9 cellular contexts compared by ENCODE assay signal in genomic region chr5:176596689-176597416, GRCh38. TPM values are rescaled to one million over a fixed set of nuclear protein-coding genes. Genes with fewer than 3 reads are reported as not detected.
A peak's percentile ranks its signal among the peaks of the same experiment; 100 is the strongest.
DNase-seq lines count a peak whose midpoint lies in the region; ATAC-seq and TF ChIP-seq lines count a peak whose summit lies in the region.
"Had no signal": no experiment of that assay in that cellular context is flagged by ENCODE, and none has a peak within 500 bp of the region (broad histone marks: within the 10 kb centered on the region; RNA-seq: fewer than 3 reads in every experiment).

No MANE protein-coding gene starts in this region.

- H3K27ac ChIP-seq in right atrium auricular region (no peak overlapping the region), thyroid gland (no peak overlapping the region)
- H3K27ac ChIP-seq: VCaP had no signal

- peak; percentile 59 for DNase-seq in Right ventricle myocardium superior
- no peak for DNase-seq in right atrium auricular region (ENCODE audit: low spot score)
- DNase-seq in activated CD4-positive, alpha-beta T cell treated with anti-CD3 and anti-CD28 coated beads, Interleukin-2, amount 10 ng/mL, durations not matched to agents 24 days and 14 days, result peak; percentile 89
- DNase-seq in ecto neural progenitor cell (ENCODE audit: low spot score), result peak; percentile 79
- peak; percentile 48 for DNase-seq in nephron progenitor cell
- peak; percentile 14 to 23 for DNase-seq in thyroid gland
- DNase-seq in SIG-M5 (lab: John Stamatoyannopoulos, UW), result no peak

- no peak for TF ChIP-seq POLR2A in thyroid gland (IDR thresholded peaks at IDR 0.05)

- peak in 1 of 2 donors; percentile 29 for TF ChIP-seq CTCF in right atrium auricular region (IDR thresholded peaks at IDR 0.05)
- TF ChIP-seq CTCF in nephron progenitor cell (IDR thresholded peaks at IDR 0.05), result no peak
- TF ChIP-seq CTCF in thyroid gland (IDR thresholded peaks at IDR 0.05), result peak in 2 of 6 experiments; percentile 13 to 31

- H3K9me3 ChIP-seq in right atrium auricular region, result no peaks in the 10 kb centered on the region
- no peaks in the 10 kb centered on the region for H3K9me3 ChIP-seq in thyroid gland

- H3K9me3 Mint-ChIP-seq in activated CD4-positive, alpha-beta T cell treated with anti-CD3 and anti-CD28 coated beads, Interleukin-2, amount 10 ng/mL, durations not matched to agents 24 days and 14 days, result no peaks in the 10 kb centered on the region
- H3K9me3 Mint-ChIP-seq in nephron progenitor cell, result no peaks in the 10 kb centered on the region

- H3K4me1 Mint-ChIP-seq in activated CD4-positive, alpha-beta T cell treated with anti-CD3 and anti-CD28 coated beads, Interleukin-2, amount 10 ng/mL, durations not matched to agents 24 days and 14 days, result peaks cover 10% of the 10 kb centered on the region
- peaks cover under 1% of the 10 kb centered on the region for H3K4me1 Mint-ChIP-seq in nephron progenitor cell

- no peaks in the 10 kb centered on the region for H3K36me3 Mint-ChIP-seq in activated CD4-positive, alpha-beta T cell treated with anti-CD3 and anti-CD28 coated beads, Interleukin-2, amount 10 ng/mL, durations not matched to agents 24 days and 14 days (ENCODE audit: low read depth)
- peaks cover 7% of the 10 kb centered on the region for H3K36me3 Mint-ChIP-seq in nephron progenitor cell (ENCODE audit: low read depth)

- H3K4me3 ChIP-seq in right atrium auricular region (peak overlapping the region in 1 of 2 donors; percentile 43), thyroid gland (replicated peaks in 1 of 3) (no peak overlapping the region)

- peak overlapping the region; percentile 78 for H3K27ac Mint-ChIP-seq in activated CD4-positive, alpha-beta T cell treated with anti-CD3 and anti-CD28 coated beads, Interleukin-2, amount 10 ng/mL, durations not matched to agents 24 days and 14 days
- H3K27ac Mint-ChIP-seq in nephron progenitor cell, result no peak overlapping the region

- no peaks in the 10 kb centered on the region for H3K36me3 ChIP-seq in right atrium auricular region
- H3K36me3 ChIP-seq in thyroid gland, result no peaks in the 10 kb centered on the region

- peaks cover 7% of the 10 kb centered on the region for H3K27me3 Mint-ChIP-seq in activated CD4-positive, alpha-beta T cell treated with anti-CD3 and anti-CD28 coated beads, Interleukin-2, amount 10 ng/mL, durations not matched to agents 24 days and 14 days
- peaks cover 31% of the 10 kb centered on the region for H3K27me3 Mint-ChIP-seq in nephron progenitor cell (ENCODE audit: low read depth, poor library complexity)

- WGBS in thyroid gland, 2 donors, result 4 to 9% methylated on average over 9 to 14 of the region's 98 CpGs

- intact Hi-C loops in Right ventricle myocardium superior (cut with DNase I) (no loop called here), thyroid gland (cut with DNase I) (no loop called here)
- intact Hi-C loops in activated CD4-positive, alpha-beta T cell treated with anti-CD3 and anti-CD28 coated beads, Interleukin-2, amount 10 ng/mL, durations not matched to agents 24 days and 14 days (cut with micrococcal nuclease), result no loop called here

- H3K27me3 ChIP-seq in right atrium auricular region, result no peaks in the 10 kb centered on the region
- no peaks in the 10 kb centered on the region for H3K27me3 ChIP-seq in thyroid gland

- peak overlapping the region; percentile 79 for H3K4me3 Mint-ChIP-seq in activated CD4-positive, alpha-beta T cell treated with anti-CD3 and anti-CD28 coated beads, Interleukin-2, amount 10 ng/mL, durations not matched to agents 24 days and 14 days
- H3K4me3 Mint-ChIP-seq in nephron progenitor cell, result peak overlapping the region; percentile 62

- peaks cover 0 to 5% of the 10 kb centered on the region in 2 donors for H3K4me1 ChIP-seq in right atrium auricular region
- H3K4me1 ChIP-seq in thyroid gland, result no peaks in the 10 kb centered on the region

- ATAC-seq in Right ventricle myocardium superior (ENCODE audit: poor library complexity) (peak; percentile 89), HG02973 (IDR thresholded peaks at IDR 0.05; ENCODE audit: unreplicated experiment) (no peak)

RNA-seq across cellular contexts. Expression of gene GPRIN1, which starts 13.1 kb away (rescaled TPM):
- total RNA-seq in Right ventricle myocardium superior (0.56 TPM), right atrium auricular region (under 1 TPM; 0.22 to 0.79 TPM), thyroid gland (under 1 TPM; 0.24 to 0.75 (median 0.30) TPM)
- 3.7 TPM in 2 replicates for total RNA-seq in activated CD4-positive, alpha-beta T cell treated with anti-CD3 and anti-CD28 coated beads, Interleukin-2, amount 10 ng/mL, durations not matched to agents 24 days and 14 days

RNA-seq across cellular contexts. Expression of gene SNCB, which starts 33.5 kb away (rescaled TPM):
- total RNA-seq in Right ventricle myocardium superior (not detected), right atrium auricular region (under 1 TPM in 1 of 2 donors, not detected in 1; 0.67 TPM), thyroid gland (not detected)
- total RNA-seq in activated CD4-positive, alpha-beta T cell treated with anti-CD3 and anti-CD28 coated beads, Interleukin-2, amount 10 ng/mL, durations not matched to agents 24 days and 14 days, result not detected in 2 replicates

RNA-seq across cellular contexts. Expression of gene EIF4E1B, which starts 33.6 kb away (rescaled TPM):
- total RNA-seq in Right ventricle myocardium superior, result not detected
- total RNA-seq in right atrium auricular region, result not detected
- total RNA-seq in activated CD4-positive, alpha-beta T cell treated with anti-CD3 and anti-CD28 coated beads, Interleukin-2, amount 10 ng/mL, durations not matched to agents 24 days and 14 days, result not detected in 2 replicates
- total RNA-seq in thyroid gland, result not detected

RNA-seq across cellular contexts. Expression of gene CDHR2, which starts 47.7 kb away (rescaled TPM):
- total RNA-seq in Right ventricle myocardium superior (0.19 TPM), right atrium auricular region (under 1 TPM in 1 of 2 donors, not detected in 1; 0.12 TPM), thyroid gland (under 1 TPM in 1 of 4 donors, not detected in 3; 0.11 TPM)
- total RNA-seq in activated CD4-positive, alpha-beta T cell treated with anti-CD3 and anti-CD28 coated beads, Interleukin-2, amount 10 ng/mL, durations not matched to agents 24 days and 14 days, result 0.35 and 0.45 TPM in 2 replicates

RNA-seq across cellular contexts. Expression of gene TSPAN17, which starts 50.4 kb away (rescaled TPM):
- total RNA-seq in Right ventricle myocardium superior (27.4 TPM), right atrium auricular region (10 to 100 TPM; 15.0 to 20.4 TPM), thyroid gland (10 to 100 TPM; 18.9 to 24.7 (median 21.0) TPM)
- total RNA-seq in activated CD4-positive, alpha-beta T cell treated with anti-CD3 and anti-CD28 coated beads, Interleukin-2, amount 10 ng/mL, durations not matched to agents 24 days and 14 days, result 29.3 and 32.0 TPM in 2 replicates

Comparison
In these comparisons a context has a peak if more than half of its experiments do, and no peak if none do; other contexts are left out.
1. DNase-seq: peak in Right ventricle myocardium superior (single experiment), activated CD4-positive, alpha-beta T cell treated with anti-CD3 and anti-CD28 coated beads, Interleukin-2, amount 10 ng/mL, durations not matched to agents 24 days and 14 days (single experiment), ecto neural progenitor cell (single experiment), nephron progenitor cell (single experiment) and thyroid gland (2 of 2); none in right atrium auricular region (single experiment) and SIG-M5 (single experiment).